12 cellular contexts compared by ENCODE assay signal in the genomic region with DNA sequence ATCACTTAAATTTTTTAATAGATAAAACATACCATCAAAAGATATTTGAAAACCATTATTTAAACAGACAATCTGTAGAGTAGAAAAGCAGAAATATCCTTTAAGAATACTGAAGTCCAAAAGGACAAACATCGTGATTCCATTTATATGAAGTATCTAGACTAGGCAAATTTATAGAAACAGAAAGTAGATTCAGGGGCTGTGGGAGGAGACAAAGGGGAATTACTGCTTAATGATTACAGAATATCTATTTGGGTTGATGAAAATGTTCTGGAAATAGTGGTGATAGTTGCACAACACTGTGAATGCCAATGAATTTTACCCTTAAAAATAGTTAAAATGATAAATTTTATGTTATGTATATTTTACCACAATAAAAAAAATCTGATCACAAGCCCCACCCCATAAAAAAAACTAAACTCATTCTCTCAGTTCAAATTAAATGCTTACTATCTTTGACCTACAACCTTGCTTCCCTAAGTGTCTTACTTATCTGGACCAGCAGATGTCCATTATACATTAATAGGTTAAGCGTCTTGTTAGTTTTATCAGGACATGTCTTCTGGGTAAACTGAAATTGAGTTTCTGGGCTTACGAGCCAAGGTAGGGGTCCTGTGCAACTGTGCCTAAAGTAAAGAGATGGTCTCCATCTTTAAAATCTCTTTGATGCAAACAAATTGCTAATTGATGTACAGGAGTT.
"Had no signal": no experiment of that assay in that cellular context is flagged by ENCODE, and none has a peak within 500 bp of the region (broad histone marks: within the 10 kb centered on the region; RNA-seq: fewer than 3 reads in every experiment).

No MANE protein-coding gene starts in this region.

- DNase-seq: activated CD4-positive, alpha-beta T cell treated with anti-CD3 and anti-CD28 coated beads, Interleukin-2, amount 10 ng/mL, durations not matched to agents 24 days and 14 days; activated naive CD4-positive, alpha-beta T cell treated with anti-CD3 and anti-CD28 coated beads for 36 hours; central memory CD4-positive, alpha-beta T cell; cortex of kidney; effector memory CD4-positive, alpha-beta T cell; ovary; T1000; thyroid gland; uterus had no signal

- H3K9ac ChIP-seq: neural progenitor cell had no signal

- H3K4me3 ChIP-seq: neural progenitor cell, ovary, thyroid gland, uterus had no signal

- H3K9me3 ChIP-seq: ovary, thyroid gland, uterus had no signal

- H3K4me1 ChIP-seq: neural progenitor cell, thyroid gland, uterus had no signal

- H3K9me3 Mint-ChIP-seq: activated CD4-positive, alpha-beta T cell treated with anti-CD3 and anti-CD28 coated beads, Interleukin-2, amount 10 ng/mL, durations not matched to agents 24 days and 14 days; neural progenitor cell; WTC11 had no signal

- H3K27me3 ChIP-seq: neural progenitor cell, ovary, thyroid gland, uterus had no signal

- H3K4me2 ChIP-seq: neural progenitor cell had no signal

- H3K27ac ChIP-seq: epithelial cell of prostate, neural progenitor cell, ovary, thyroid gland, uterus had no signal

- H2AFZ ChIP-seq: neural progenitor cell had no signal

- H3K4me1 Mint-ChIP-seq: WTC11 had no signal

- ATAC-seq: WTC11 had no signal

- H3K36me3 Mint-ChIP-seq: WTC11 had no signal

- H3K27ac Mint-ChIP-seq: activated CD4-positive, alpha-beta T cell treated with anti-CD3 and anti-CD28 coated beads, Interleukin-2, amount 10 ng/mL, durations not matched to agents 24 days and 14 days; activated naive CD4-positive, alpha-beta T cell treated with anti-CD3 and anti-CD28 coated beads for 36 hours; neural progenitor cell; WTC11 had no signal

- H3K4me3 Mint-ChIP-seq: activated CD4-positive, alpha-beta T cell treated with anti-CD3 and anti-CD28 coated beads, Interleukin-2, amount 10 ng/mL, durations not matched to agents 24 days and 14 days; activated naive CD4-positive, alpha-beta T cell treated with anti-CD3 and anti-CD28 coated beads for 36 hours; neural progenitor cell; WTC11 had no signal

- H3K27me3 Mint-ChIP-seq: activated CD4-positive, alpha-beta T cell treated with anti-CD3 and anti-CD28 coated beads, Interleukin-2, amount 10 ng/mL, durations not matched to agents 24 days and 14 days had no signal

- H3K36me3 ChIP-seq: neural progenitor cell, ovary, thyroid gland, uterus had no signal
